Comparison of ENCODE assay signal across 3 cellular contexts in the genomic region with DNA sequence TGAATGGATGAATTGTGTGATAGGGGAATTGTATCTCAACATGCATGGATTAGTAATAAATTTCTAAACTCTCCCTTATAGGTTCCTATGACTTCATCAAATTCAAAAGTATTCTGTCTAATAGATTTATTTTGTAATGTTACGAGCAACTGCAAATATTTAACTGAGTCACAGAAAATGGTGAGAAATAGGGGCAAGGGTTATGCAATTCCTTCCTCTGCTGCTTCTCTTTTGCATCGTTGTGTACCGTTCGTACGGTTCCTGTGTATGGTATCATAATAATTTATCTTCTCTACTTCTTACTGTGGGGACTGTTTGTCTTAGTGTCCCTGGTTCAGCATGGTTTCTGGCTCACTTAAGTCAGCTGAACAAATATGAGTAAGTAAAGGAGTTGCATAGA.
"Had no signal": no experiment of that assay in that cellular context is flagged by ENCODE, and none has a peak within 500 bp of the region (broad histone marks: within the 10 kb centered on the region; RNA-seq: fewer than 3 reads in every experiment).

No MANE protein-coding gene starts in this region.

- ATAC-seq: GM12878 had no signal

- H3K4me3 ChIP-seq: GM12878 had no signal

- DNase-seq: GDM1, GF-D8 had no signal
